8 cellular contexts compared by ENCODE assay signal in the genomic region with DNA sequence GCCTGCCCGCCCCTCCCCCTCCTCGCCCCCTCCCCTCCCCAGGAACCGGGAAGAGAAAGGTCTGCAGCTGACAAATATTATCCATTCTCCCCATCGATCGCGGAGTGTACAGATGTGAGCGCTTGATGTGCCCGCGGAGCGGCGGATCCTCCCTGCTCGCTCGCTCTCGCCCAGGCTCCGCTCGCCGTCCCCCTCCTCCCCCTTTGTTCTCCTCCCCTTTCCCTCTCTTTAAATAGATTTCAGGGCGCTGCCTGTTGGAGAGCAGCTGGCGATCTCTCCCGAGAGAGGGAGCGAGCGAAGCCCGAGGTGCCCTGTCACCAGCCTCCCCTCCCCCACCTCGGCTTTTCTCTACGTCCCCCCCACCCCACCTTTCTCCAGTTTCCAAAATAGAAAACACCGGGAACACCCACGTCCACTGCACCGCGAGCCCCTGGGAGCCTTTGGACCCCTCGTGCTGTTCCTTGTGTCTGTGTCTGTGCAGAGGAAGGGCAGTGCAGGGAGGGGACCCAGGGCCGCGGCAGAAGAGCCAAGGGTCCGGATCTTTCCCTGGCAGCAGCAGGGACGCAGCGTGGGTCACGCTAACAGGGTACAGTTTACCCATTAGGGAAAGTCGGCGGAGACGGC. TPM values are rescaled to one million over a fixed set of nuclear protein-coding genes. Genes with fewer than 3 reads are reported as not detected.
DNase-seq lines count a peak whose midpoint lies in the region; ATAC-seq and TF ChIP-seq lines count a peak whose summit lies in the region.

No MANE protein-coding gene starts in this region.

- H3K9me3 ChIP-seq in stomach: no peaks in the 10 kb centered on the region

- peaks cover 0 to 62% (median 14%) of the 10 kb centered on the region in 3 donors for H3K27me3 ChIP-seq in stomach

- TF ChIP-seq POLR2A in stomach (IDR thresholded peaks at IDR 0.05): no peak

- peak overlapping the region; percentile 70 for H3K4me3 Mint-ChIP-seq in activated CD4-positive, alpha-beta T cell treated with anti-CD3 and anti-CD28 coated beads for 36 hours

- TF ChIP-seq CTCF in stomach (IDR thresholded peaks at IDR 0.05): no peak

- WGBS in stomach, 5 donors: 0 to 4% (median 1%) methylated on average over 16 to 38 of the region's 39 CpGs

- H3K4me1 ChIP-seq in stomach: peaks cover 0 to 69% (median 56%) of the 10 kb centered on the region in 4 donors

- H3K27ac ChIP-seq in stomach: peak overlapping the region; percentile 78 to 87 (median 84)

- TF ChIP-seq EP300 in stomach (IDR thresholded peaks at IDR 0.05): no peak

- H3K4me1 Mint-ChIP-seq in activated CD4-positive, alpha-beta T cell treated with anti-CD3 and anti-CD28 coated beads for 36 hours: peaks cover 10% of the 10 kb centered on the region

- H3K27me3 Mint-ChIP-seq in activated CD4-positive, alpha-beta T cell treated with anti-CD3 and anti-CD28 coated beads for 36 hours: no peaks in the 10 kb centered on the region

- CTCF ChIA-PET in activated CD4-positive, alpha-beta T cell treated with anti-CD3 and anti-CD28 coated beads for 36 hours (lab: Charles Lee): no interaction called here

- peak overlapping the region; percentile 19 for H3K27ac Mint-ChIP-seq in activated CD4-positive, alpha-beta T cell treated with anti-CD3 and anti-CD28 coated beads for 36 hours

- no peaks in the 10 kb centered on the region for H3K36me3 ChIP-seq in stomach

- DNase-seq in activated CD4-positive, alpha-beta T cell treated with anti-CD3 and anti-CD28 coated beads for 36 hours: peak; percentile 34
- DNase-seq in activated CD4-positive, alpha-beta T cell treated with anti-CD3 and anti-CD28 coated beads, Interleukin-2, amount 50 U/mL, for 1 hour: no peak
- DNase-seq in NCI-H2227 (lab: John Stamatoyannopoulos, UW; ENCODE audit: unreplicated experiment) (peak; percentile 92), astrocyte of the hippocampus (ENCODE audit: low read depth, low spot score) (peak; percentile 61), iris pigment epithelial cell (ENCODE audit: low read depth) (peak; percentile 50), stomach (no peak), T-helper 9 cell (no peak)

- POLR2A ChIA-PET in activated CD4-positive, alpha-beta T cell treated with anti-CD3 and anti-CD28 coated beads for 36 hours (lab: Charles Lee): no interaction called here

- ATAC-seq in activated CD4-positive, alpha-beta T cell treated with anti-CD3 and anti-CD28 coated beads for 36 hours: no peak
- ATAC-seq in HG02852 (IDR thresholded peaks at IDR 0.05; ENCODE audit: unreplicated experiment): no peak

- H3K36me3 Mint-ChIP-seq in activated CD4-positive, alpha-beta T cell treated with anti-CD3 and anti-CD28 coated beads for 36 hours (ENCODE audit: low read depth): peaks cover 4% of the 10 kb centered on the region

- peak overlapping the region; percentile 47 to 52 (median 48) for H3K4me3 ChIP-seq in stomach

- H3K9me3 Mint-ChIP-seq in activated CD4-positive, alpha-beta T cell treated with anti-CD3 and anti-CD28 coated beads for 36 hours (ENCODE audit: low read depth): no peaks in the 10 kb centered on the region

- intact Hi-C loops in activated CD4-positive, alpha-beta T cell treated with anti-CD3 and anti-CD28 coated beads for 36 hours (cut with DNase I, micrococcal nuclease): loop anchor here (1.0 to 5.0 kb wide), 4 partner anchors 16 to 142 kb away; no protein-coding TSS in a partner anchor
- intact Hi-C loops in stomach (cut with DNase I; ENCODE audit: low total_unique reads): loop anchor here (10.0 kb wide), 1 partner anchor 60 kb away; the partner anchor contains the start of gene BCOR

RNA-seq across cellular contexts. Expression of gene BCOR, which starts 56.6 kb away (rescaled TPM):
- 10 to 100 TPM; 34.7 to 51.1 TPM for total RNA-seq in activated CD4-positive, alpha-beta T cell treated with anti-CD3 and anti-CD28 coated beads for 36 hours
- 10 to 100 TPM; 11.0 to 45.5 (median 34.8) TPM for total RNA-seq in stomach
- 10 to 100 TPM in 1 of 3 donors, 1 to 10 TPM in 2; 4.4 to 11.8 (median 5.0) TPM for polyA plus RNA-seq in stomach

Comparison
In these comparisons a context has a peak if more than half of its experiments do, and no peak if none do; other contexts are left out.
1. DNase-seq: peak in activated CD4-positive, alpha-beta T cell treated with anti-CD3 and anti-CD28 coated beads for 36 hours (single experiment), NCI-H2227 (single experiment), astrocyte of the hippocampus (single experiment) and iris pigment epithelial cell (single experiment); none in activated CD4-positive, alpha-beta T cell treated with anti-CD3 and anti-CD28 coated beads, Interleukin-2, amount 50 U/mL, for 1 hour (single experiment), stomach (single experiment) and T-helper 9 cell (single experiment).